In genomic region chr21:8991968-8992621, GRCh38 we compare ENCODE assay signal across 18 cellular contexts.
DNase-seq lines count a peak whose midpoint lies in the region; ATAC-seq and TF ChIP-seq lines count a peak whose summit lies in the region.
"Had no signal": no experiment of that assay in that cellular context is flagged by ENCODE, and none has a peak within 500 bp of the region (broad histone marks: within the 10 kb centered on the region; RNA-seq: fewer than 3 reads in every experiment).

No MANE protein-coding gene starts in this region.

- no peaks in the 10 kb centered on the region for H3K4me1 ChIP-seq in upper lobe of left lung
- H3K4me1 ChIP-seq: parathyroid adenoma, vagina had no signal

- peaks cover 41% of the 10 kb centered on the region for H3K27me3 Mint-ChIP-seq in activated naive CD8-positive, alpha-beta T cell
- peaks cover 27% of the 10 kb centered on the region for H3K27me3 Mint-ChIP-seq in activated naive CD8-positive, alpha-beta T cell treated with anti-CD3 and anti-CD28 coated beads, Interleukin-2, amount 50 U/mL, for 24 hours
- H3K27me3 Mint-ChIP-seq: dendritic cell treated with granulocyte-macrophage colony-stimulating factor and Interleukin-4, amounts not matched to agents 40 ng/mL and 50 ng/mL, for 4 days had no signal

- no peak for TF ChIP-seq CTCF in upper lobe of left lung (IDR thresholded peaks at IDR 0.05)

- H3K27ac ChIP-seq in upper lobe of left lung: no peak overlapping the region
- H3K27ac ChIP-seq: parathyroid adenoma, vagina had no signal

- no peaks in the 10 kb centered on the region for H3K4me1 Mint-ChIP-seq in activated naive CD8-positive, alpha-beta T cell (ENCODE audit: low read depth)
- H3K4me1 Mint-ChIP-seq in activated naive CD8-positive, alpha-beta T cell treated with anti-CD3 and anti-CD28 coated beads, Interleukin-2, amount 50 U/mL, for 24 hours: no peaks in the 10 kb centered on the region
- H3K4me1 Mint-ChIP-seq: IgD-negative memory B cell had no signal

- no peak for TF ChIP-seq POLR2A in upper lobe of left lung (IDR thresholded peaks at IDR 0.05)

- no peaks in the 10 kb centered on the region for H3K36me3 ChIP-seq in upper lobe of left lung
- H3K36me3 ChIP-seq: vagina had no signal

- peak overlapping the region; percentile 4 for H3K27ac Mint-ChIP-seq in activated naive CD8-positive, alpha-beta T cell
- H3K27ac Mint-ChIP-seq in activated naive CD8-positive, alpha-beta T cell treated with anti-CD3 and anti-CD28 coated beads, Interleukin-2, amount 50 U/mL, for 24 hours: no peak overlapping the region
- H3K27ac Mint-ChIP-seq: dendritic cell treated with granulocyte-macrophage colony-stimulating factor and Interleukin-4, amounts not matched to agents 40 ng/mL and 50 ng/mL, for 4 days; HFFc6; IgD-negative memory B cell had no signal

- no peak for TF ChIP-seq EP300 in upper lobe of left lung (IDR thresholded peaks at IDR 0.05)

- peaks cover 6% of the 10 kb centered on the region for H3K36me3 Mint-ChIP-seq in activated naive CD8-positive, alpha-beta T cell
- no peaks in the 10 kb centered on the region for H3K36me3 Mint-ChIP-seq in activated naive CD8-positive, alpha-beta T cell treated with anti-CD3 and anti-CD28 coated beads, Interleukin-2, amount 50 U/mL, for 24 hours (ENCODE audit: low read depth)

- H3K27me3 ChIP-seq in upper lobe of left lung: peaks cover 0 to 2% (median 0%) of the 10 kb centered on the region in 4 donors
- H3K27me3 ChIP-seq: vagina had no signal

- H3K9me3 Mint-ChIP-seq in activated naive CD8-positive, alpha-beta T cell (ENCODE audit: low read depth): peaks cover 38% of the 10 kb centered on the region
- peaks cover 48% of the 10 kb centered on the region for H3K9me3 Mint-ChIP-seq in activated naive CD8-positive, alpha-beta T cell treated with anti-CD3 and anti-CD28 coated beads, Interleukin-2, amount 50 U/mL, for 24 hours

- 47% methylated on average over 3 of the region's 3 CpGs for WGBS in upper lobe of left lung, 2 donors

- peaks cover 0 to 6% (median 4%) of the 10 kb centered on the region in 4 donors for H3K9me3 ChIP-seq in upper lobe of left lung
- H3K9me3 ChIP-seq: vagina had no signal

- no peak for DNase-seq in activated naive CD8-positive, alpha-beta T cell treated with anti-CD3 and anti-CD28 coated beads, Interleukin-2, amount 50 U/mL, for 24 hours
- DNase-seq in RPMI7951 (ENCODE audit: low read depth): peak; percentile 80
- DNase-seq in iPS DF 19.7 (ENCODE audit: low read depth, low spot score): peak; percentile 94
- no peak for DNase-seq in upper lobe of left lung
- DNase-seq in stimulated activated CD4-positive, alpha-beta T cell treated with anti-CD3 and anti-CD28 coated beads, Interleukin-4, amount 100 ng/mL, for 4 hours: no peak
- no peak for DNase-seq in NCI-H146 (lab: John Stamatoyannopoulos, UW)
- DNase-seq in globus pallidus (ENCODE audit: low spot score): no peak
- DNase-seq: activated CD8-positive, alpha-beta memory T cell treated with anti-CD3 and anti-CD28 coated beads for 24 hours; HFFc6; NCI-H1092 treated with DMSO at 0.1 percent for 48 hours; NCI-H2171 treated with DMSO at 0.1 percent for 48 hours; stimulated activated naive CD4-positive, alpha-beta T cell had no signal

- H3K4me3 Mint-ChIP-seq in activated naive CD8-positive, alpha-beta T cell: no peak overlapping the region
- H3K4me3 Mint-ChIP-seq in activated naive CD8-positive, alpha-beta T cell treated with anti-CD3 and anti-CD28 coated beads, Interleukin-2, amount 50 U/mL, for 24 hours: no peak overlapping the region
- H3K4me3 Mint-ChIP-seq: dendritic cell treated with granulocyte-macrophage colony-stimulating factor and Interleukin-4, amounts not matched to agents 40 ng/mL and 50 ng/mL, for 4 days; HFFc6; IgD-negative memory B cell had no signal

- ATAC-seq in activated naive CD8-positive, alpha-beta T cell treated with anti-CD3 and anti-CD28 coated beads, Interleukin-2, amount 50 U/mL, for 24 hours: no peak
- peak; percentile 4 to 28 for ATAC-seq in upper lobe of left lung (ENCODE audit: low FRiP score in 2 of 2)

- no peak overlapping the region for H3K4me3 ChIP-seq in upper lobe of left lung
- H3K4me3 ChIP-seq: smooth muscle cell, vagina had no signal

Comparison
In these comparisons a context has a peak if more than half of its experiments do, and no peak if none do; other contexts are left out.
1. DNase-seq: peak in RPMI7951 (single experiment) and iPS DF 19.7 (single experiment); none in activated naive CD8-positive, alpha-beta T cell treated with anti-CD3 and anti-CD28 coated beads, Interleukin-2, amount 50 U/mL, for 24 hours (single experiment), upper lobe of left lung (0 of 2), stimulated activated CD4-positive, alpha-beta T cell treated with anti-CD3 and anti-CD28 coated beads, Interleukin-4, amount 100 ng/mL, for 4 hours (0 of 2), NCI-H146 (single experiment) and globus pallidus (single experiment).